9 cellular contexts compared by ENCODE assay signal in genomic region chr12:91355150-91356006, GRCh38.
DNase-seq lines count a peak whose midpoint lies in the region; ATAC-seq and TF ChIP-seq lines count a peak whose summit lies in the region.
"Had no signal": no experiment of that assay in that cellular context is flagged by ENCODE, and none has a peak within 500 bp of the region (broad histone marks: within the 10 kb centered on the region; RNA-seq: fewer than 3 reads in every experiment).

No MANE protein-coding gene starts in this region.

- H3K4me1 Mint-ChIP-seq in H9: no peaks in the 10 kb centered on the region

- H3K79me2 ChIP-seq in H9 (ENCODE audit: insufficient read depth, low read length): no peaks in the 10 kb centered on the region

- no peak overlapping the region for H4K91ac ChIP-seq in H9 (ENCODE audit: insufficient read length, low read depth, low read length)

- no peak overlapping the region for H3K18ac ChIP-seq in H9 (ENCODE audit: insufficient read length, low read depth, low read length)

- no peak overlapping the region for H2BK12ac ChIP-seq in H9 (ENCODE audit: insufficient read length, low read depth, low read length)

- no peak overlapping the region for H4K5ac ChIP-seq in H9 (ENCODE audit: insufficient read length, low read depth, low read length)

- H2AK5ac ChIP-seq in H9 (ENCODE audit: insufficient read length, low read length): no peak overlapping the region

- H3K27ac ChIP-seq in H9 (ENCODE audit: insufficient read length, low read depth, low read length): no peak overlapping the region
- H3K27ac ChIP-seq: BLaER1 treated with 17β-estradiol and CSF1 and Interleukin-3, amounts not matched to agents 10 nM and 100 nM had no signal

- H3K4me3 Mint-ChIP-seq in H9: no peak overlapping the region

- H3K23ac ChIP-seq in H9 (ENCODE audit: insufficient read length, low read depth, low read length): no peak overlapping the region

- no peaks in the 10 kb centered on the region for H3K79me1 ChIP-seq in H9 (ENCODE audit: insufficient read depth, low read depth, low read length, poor library complexity, severe bottlenecking)

- no peak overlapping the region for H2BK15ac ChIP-seq in H9 (ENCODE audit: low read depth, low read length)

- no CpG with 5 or more reads among the region's 8 CpGs for WGBS in H9 (ENCODE audit: extremely low coverage, insufficient read length, low lambda C conversion rate)

- no peaks in the 10 kb centered on the region for H3K9me3 ChIP-seq in H9 (ENCODE audit: control insufficient read depth, low read depth, low read length)
- H3K9me3 ChIP-seq: BLaER1 treated with 17β-estradiol and CSF1 and Interleukin-3, amounts not matched to agents 10 nM and 100 nM had no signal

- H3K4ac ChIP-seq in H9 (ENCODE audit: low read depth, low read length): no peak overlapping the region

- H3K9ac ChIP-seq in H9 (ENCODE audit: extremely low read depth, insufficient read length, low read length): no peak overlapping the region
- H3K9ac ChIP-seq: BLaER1 treated with 17β-estradiol and CSF1 and Interleukin-3, amounts not matched to agents 10 nM and 100 nM had no signal

- peaks cover 0 to 6% (median 0%) of the 10 kb centered on the region in 3 experiments; a peak in 2 of 7 replicates for H3K36me3 Mint-ChIP-seq in H9 (ENCODE audit: insufficient read depth in 1 of 3, low read depth in 3 of 3)

- no peaks in the 10 kb centered on the region; a peak in 2 of 5 replicates for H3K9me3 Mint-ChIP-seq in H9

- H2BK5ac ChIP-seq in H9 (ENCODE audit: insufficient read length, low read length): no peak overlapping the region

- H2AFZ ChIP-seq in H9 (ENCODE audit: low read length): no peak overlapping the region

- no peaks in the 10 kb centered on the region for H3K27me3 ChIP-seq in H9 (ENCODE audit: insufficient read depth, low read length)
- H3K27me3 ChIP-seq: BLaER1 treated with 17β-estradiol and CSF1 and Interleukin-3, amounts not matched to agents 10 nM and 100 nM had no signal

- no peak overlapping the region for H3T11ph ChIP-seq in H9 (ENCODE audit: low read length)

- H2BK120ac ChIP-seq in H9 (ENCODE audit: low read depth, low read length, poor library complexity, severe bottlenecking): no peak overlapping the region

- DNase-seq in NCI-H1436 (lab: John Stamatoyannopoulos, UW) (peak; percentile 29), NCI-H1436 treated with DMSO at 0.1 percent for 48 hours (lab: John Stamatoyannopoulos, UW) (no peak), H9 (peak; percentile 69), SK-N-DZ (ENCODE audit: low spot score) (peak; percentile 76), astrocyte of the hippocampus (ENCODE audit: low read depth, low spot score) (peak; percentile 87), hepatic stellate cell (ENCODE audit: low spot score) (peak; percentile 38), sciatic nerve (ENCODE audit: low spot score) (peak; percentile 83)

- H2BK20ac ChIP-seq in H9 (ENCODE audit: low read depth, low read length, poor library complexity, severe bottlenecking): no peak overlapping the region

- no peak overlapping the region for H3K14ac ChIP-seq in H9 (ENCODE audit: insufficient read depth, low read length)

- H3K4me1 ChIP-seq in H9 (ENCODE audit: insufficient read depth, low read length): no peaks in the 10 kb centered on the region
- H3K4me1 ChIP-seq: BLaER1 treated with 17β-estradiol and CSF1 and Interleukin-3, amounts not matched to agents 10 nM and 100 nM had no signal

- H4K8ac ChIP-seq in H9 (replicated peaks; ENCODE audit: insufficient read length, low read depth, low read length): no peak overlapping the region

- no peaks in the 10 kb centered on the region for H3K23me2 ChIP-seq in H9 (ENCODE audit: insufficient read length, low read depth, low read length, poor library complexity, severe bottlenecking)

- H4K20me1 ChIP-seq in H9 (ENCODE audit: control insufficient read depth, insufficient read depth, insufficient read length): no peaks in the 10 kb centered on the region
- H4K20me1 ChIP-seq: BLaER1 treated with 17β-estradiol and CSF1 and Interleukin-3, amounts not matched to agents 10 nM and 100 nM had no signal

- intact Hi-C loops in sciatic nerve (cut with DNase I): loop anchor here (10.0 kb wide), 1 partner anchor 381 kb away; no protein-coding TSS in a partner anchor

- TF ChIP-seq CTCF in H9 (conservative IDR thresholded peaks at IDR 0.05) (peak; percentile 87), LNCAP (IDR thresholded peaks at IDR 0.05) (peak; percentile 90)

- no peaks in the 10 kb centered on the region for H3K27me3 Mint-ChIP-seq in H9 (ENCODE audit: low read depth)

- no peak overlapping the region for H3K27ac Mint-ChIP-seq in H9

- ATAC-seq in sciatic nerve: peak; percentile 96

- H3K4me2 ChIP-seq in H9 (ENCODE audit: insufficient read depth, insufficient read length, low read length): no peak overlapping the region
- H3K4me2 ChIP-seq: BLaER1 treated with 17β-estradiol and CSF1 and Interleukin-3, amounts not matched to agents 10 nM and 100 nM had no signal

- no peak overlapping the region for H3K56ac ChIP-seq in H9 (ENCODE audit: insufficient read length, low read depth, low read length)
